ENCODE assay signal across 7 cellular contexts in genomic region chr2:1492231-1492630, GRCh38.
DNase-seq lines count a peak whose midpoint lies in the region; ATAC-seq and TF ChIP-seq lines count a peak whose summit lies in the region.
"Not testable (repeated sequence)": the region's sequence is repeated elsewhere in the genome, so short reads cannot be mapped to it uniquely, and the experiment has no call there.

No MANE protein-coding gene starts in this region.

- intact Hi-C loops in Right ventricle myocardium superior (cut with DNase I); spleen (cut with DNase I; ENCODE audit: low total_unique reads); upper lobe of right lung (cut with DNase I): not testable (repeated sequence)

- H3K4me3 ChIP-seq in RWPE2 (ENCODE audit: severe bottlenecking); osteoblast (ENCODE audit: insufficient read depth, low read length); spleen; upper lobe of right lung: not testable (repeated sequence)

- H2AFZ ChIP-seq in osteoblast (ENCODE audit: low read length): not testable (repeated sequence)

- not testable (repeated sequence) for TF ChIP-seq CTCF in RWPE2 (IDR thresholded peaks at IDR 0.05; ENCODE audit: poor library complexity, severe bottlenecking); osteoblast (IDR thresholded peaks at IDR 0.05; ENCODE audit: extremely low read depth, low read depth, low read length); spleen (IDR thresholded peaks at IDR 0.05 in 8 of 11, conservative IDR thresholded peaks at IDR 0.05 in 3 of 11); upper lobe of right lung (IDR thresholded peaks at IDR 0.05)

- not testable (repeated sequence) for H3K27me3 ChIP-seq in RWPE2 (ENCODE audit: insufficient read depth, poor library complexity, severe bottlenecking); osteoblast (ENCODE audit: insufficient read depth, low read length); spleen (replicated peaks in 1 of 7); upper lobe of right lung

- H3K36me3 ChIP-seq in RWPE2 (ENCODE audit: low read depth); osteoblast (ENCODE audit: insufficient read depth, low read length); upper lobe of right lung: not testable (repeated sequence)
- H3K36me3 ChIP-seq in spleen: peaks cover 0 to 23% (median 0%) of the 10 kb centered on the region in 6 donors

- H3K79me2 ChIP-seq in osteoblast (ENCODE audit: insufficient read depth, low read length): not testable (repeated sequence)

- not testable (repeated sequence) for ATAC-seq in RWPE2 (ENCODE audit: low read depth); Right ventricle myocardium superior (ENCODE audit: poor library complexity); upper lobe of right lung

- DNase-seq in RWPE2 (ENCODE audit: low spot score) (peak; percentile 1), Right ventricle myocardium superior (peak; percentile 19), mesenteric fat pad (ENCODE audit: low spot score) (peak; percentile 55), osteoblast (ENCODE audit: insufficient read length, low spot score, missing footprints) (peak; percentile 77), spleen (peak; percentile 23), upper lobe of right lung (peak; percentile 27)
- peak; percentile 13 for DNase-seq in activated CD8-positive, alpha-beta memory T cell treated with anti-CD3 and anti-CD28 coated beads for 24 hours

- H3K27ac ChIP-seq in RWPE2 (ENCODE audit: poor library complexity, severe bottlenecking); osteoblast (ENCODE audit: low read depth, low read length); upper lobe of right lung: not testable (repeated sequence)
- H3K27ac ChIP-seq in spleen: peak overlapping the region in 6 of 8 donors; percentile 51 to 78 (median 71)

- not testable (repeated sequence) for TF ChIP-seq POLR2A in spleen (IDR thresholded peaks at IDR 0.05)

- WGBS in spleen, 5 donors: 88 to 97% (median 94%) methylated on average over 9 of the region's 9 CpGs

- not testable (repeated sequence) for H3K4me2 ChIP-seq in osteoblast (ENCODE audit: insufficient read depth, low read length)

- not testable (repeated sequence) for H3K4me1 ChIP-seq in RWPE2 (ENCODE audit: insufficient read depth, poor library complexity, severe bottlenecking); osteoblast (ENCODE audit: insufficient read depth, low read length); upper lobe of right lung
- H3K4me1 ChIP-seq in spleen: peaks cover 0 to 18% (median 0%) of the 10 kb centered on the region in 6 donors

- H4K20me1 ChIP-seq in osteoblast (ENCODE audit: insufficient read depth, low read length): not testable (repeated sequence)

- not testable (repeated sequence) for H3K9me3 ChIP-seq in RWPE2 (ENCODE audit: severe bottlenecking); osteoblast (ENCODE audit: low read depth, low read length); spleen; upper lobe of right lung

Comparison
In these comparisons a context has a peak if more than half of its experiments do, and no peak if none do; other contexts are left out.
1. DNase-seq: peak in every context shown above with its lines; median percentile 77 in osteoblast; 55 in mesenteric fat pad; 27 in upper lobe of right lung; 23 in spleen; 19 in Right ventricle myocardium superior; 13 in activated CD8-positive, alpha-beta memory T cell treated with anti-CD3 and anti-CD28 coated beads for 24 hours; 1 in RWPE2.